ENCODE assay signal across 9 cellular contexts in genomic region chr1:46774297-46774696, GRCh38. TPM values are rescaled to one million over a fixed set of nuclear protein-coding genes. Genes with fewer than 3 reads are reported as not detected.
"Had no signal": no experiment of that assay in that cellular context is flagged by ENCODE, and none has a peak within 500 bp of the region (broad histone marks: within the 10 kb centered on the region; RNA-seq: fewer than 3 reads in every experiment).

No MANE protein-coding gene starts in this region.

- H3K4me3 ChIP-seq: K562 had no signal

- H3K4me2 ChIP-seq: KMS-11 had no signal

- H3K27ac ChIP-seq: HL-60, KMS-11 had no signal

- H3K9ac ChIP-seq: KMS-11 had no signal

- DNase-seq: IMR-90, KBM-7, KG1 had no signal

RNA-seq across cellular contexts. Expression of gene CYP4B1, which starts 24.5 kb away (rescaled TPM):
- total RNA-seq: HepG2, HT1080, IMR-90 had no signal
- polyA plus RNA-seq: IgD-negative memory B cell, IMR-90, K562 had no signal
